ENCODE assay signal across 8 cellular contexts in the genomic region with DNA sequence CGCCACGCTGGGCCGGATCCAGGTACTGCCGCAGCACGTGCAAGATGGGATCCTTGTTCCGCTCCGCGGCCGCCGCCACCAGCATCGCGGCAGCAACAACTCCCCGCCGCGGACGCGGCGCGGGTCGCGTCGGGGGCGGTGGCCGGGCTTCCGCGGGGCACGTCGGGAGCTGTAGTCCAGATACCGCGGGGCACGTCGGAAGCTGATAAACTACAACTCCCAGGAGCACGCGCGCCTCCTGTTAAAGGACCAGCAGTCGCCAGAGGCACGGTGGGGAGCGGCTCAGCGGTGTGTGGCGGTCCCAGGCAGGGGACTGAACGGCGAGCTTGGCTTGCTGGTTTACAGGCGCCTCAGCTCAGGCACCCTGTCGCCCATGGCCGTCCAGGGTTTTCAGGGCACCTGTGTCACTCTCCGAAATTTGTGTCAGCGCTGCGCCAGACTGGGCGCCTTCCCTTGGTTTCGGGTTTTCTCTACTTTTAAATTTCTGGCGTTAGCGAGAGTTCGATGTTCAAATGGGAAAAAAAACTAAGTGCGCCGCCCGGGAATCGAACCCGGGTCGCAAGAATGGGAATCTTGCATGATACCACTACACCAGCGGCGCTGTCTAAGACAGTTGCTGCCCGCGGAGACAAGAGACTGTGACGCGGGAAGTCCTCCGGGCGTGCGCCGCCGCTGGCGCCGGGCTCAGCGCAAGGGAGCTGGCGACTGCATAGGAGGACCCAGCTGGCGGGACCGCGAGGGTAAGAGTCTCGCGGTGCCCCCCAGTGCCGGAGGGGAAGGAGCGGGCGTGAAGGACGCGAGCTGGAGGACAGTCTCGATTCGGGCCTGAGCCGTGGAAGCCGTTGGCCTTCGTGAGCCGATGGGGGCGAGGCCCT. TPM values are rescaled to one million over a fixed set of nuclear protein-coding genes. Genes with fewer than 3 reads are reported as not detected.
DNase-seq lines count a peak whose midpoint lies in the region; ATAC-seq and TF ChIP-seq lines count a peak whose summit lies in the region.

Gene METTL26 (minus strand): TSS at position 100 of the 875 bp plus-strand sequence. CDS start 15 bp downstream, at position 85.

- no peaks in the 10 kb centered on the region for H3K27me3 ChIP-seq in upper lobe of right lung

- ATAC-seq in HG02884 (IDR thresholded peaks at IDR 0.05; ENCODE audit: unreplicated experiment) (peak; percentile 56), left cardiac atrium (peak; percentile 89 to 90), upper lobe of right lung (peak; percentile 88)

- H3K4me3 Mint-ChIP-seq in progenitor cell of endocrine pancreas (ENCODE audit: low read depth), result peak within 1 kb of the TSS; percentile 89

- H3K27me3 Mint-ChIP-seq in progenitor cell of endocrine pancreas, result no peaks in the 10 kb centered on the region

- in situ Hi-C loops in GM13977 (cut with MboI; ENCODE audit: low pct_unique_long_range_greater_than_20kb, low sequenced_read_pairs, unreplicated experiment), result no loop called here

- no peaks in the 10 kb centered on the region for H3K9me3 Mint-ChIP-seq in progenitor cell of endocrine pancreas (ENCODE audit: low read depth)

- DNase-seq in GM13977 (ENCODE audit: low spot score), result peak; percentile 99
- DNase-seq in NCI-H1694 (lab: John Stamatoyannopoulos, UW), result peak; percentile 82
- peak; percentile 89 for DNase-seq in amniotic epithelial cell (ENCODE audit: low read depth)
- DNase-seq in left cardiac atrium, result peak; percentile 98
- peak; percentile 87 for DNase-seq in progenitor cell of endocrine pancreas (ENCODE audit: low spot score, unreplicated experiment)
- DNase-seq in upper lobe of right lung, result peak; percentile 98

- no peak for TF ChIP-seq CTCF in GM13977 (IDR thresholded peaks at IDR 0.05; ENCODE audit: extremely low read depth, insufficient read depth, missing control alignments)
- TF ChIP-seq CTCF in progenitor cell of endocrine pancreas (IDR thresholded peaks at IDR 0.05; ENCODE audit: unreplicated experiment), result peak; percentile 27
- TF ChIP-seq CTCF in upper lobe of right lung (IDR thresholded peaks at IDR 0.05), result no peak

- peaks cover 7% of the 10 kb centered on the region for H3K4me1 ChIP-seq in upper lobe of right lung

- intact Hi-C loops in T-helper 1 cell treated with Interleukin-12 subunit alpha and Interleukin-12 subunit beta and Interleukin-4 antibody, amounts not matched to agents 30 ng/mL and 1 ng/mL, for 36 hours (cut with micrococcal nuclease), result loop anchor here (1.0 kb wide), 7 partner anchors 13 to 266 kb away; partner anchors contain the start of genes CAPN15, MRPL28, RHOT2 and WDR90
- intact Hi-C loops in left cardiac atrium (cut with DNase I) (loop anchor here in 1 of 2 donors (5.0 kb wide), 1 partner anchor 44 kb away; the partner anchor contains the start of gene RAB40C), upper lobe of right lung (cut with DNase I) (no loop called here)

- peak within 1 kb of the TSS; percentile 93 for H3K4me3 ChIP-seq in upper lobe of right lung

- peaks cover 10% of the 10 kb centered on the region for H3K4me1 Mint-ChIP-seq in progenitor cell of endocrine pancreas (ENCODE audit: low read depth)

- peak within 1 kb of the TSS; percentile 93 for H3K27ac ChIP-seq in upper lobe of right lung

- no peaks in the 10 kb centered on the region for H3K36me3 ChIP-seq in upper lobe of right lung

- peaks cover 2% of the 10 kb centered on the region for H3K36me3 Mint-ChIP-seq in progenitor cell of endocrine pancreas (ENCODE audit: insufficient read depth)

- peak within 1 kb of the TSS; percentile 100 for H3K27ac Mint-ChIP-seq in progenitor cell of endocrine pancreas

- no peaks in the 10 kb centered on the region for H3K9me3 ChIP-seq in upper lobe of right lung

RNA-seq across cellular contexts. Expression of gene METTL26, which starts in this region (rescaled TPM):
- 79.2 and 85.0 TPM in 2 replicates for total RNA-seq in T-helper 1 cell treated with Interleukin-12 subunit alpha and Interleukin-12 subunit beta and Interleukin-4 antibody, amounts not matched to agents 30 ng/mL and 1 ng/mL, for 36 hours
- total RNA-seq in left cardiac atrium, result 10 to 100 TPM; 42.8 to 61.8 TPM
- total RNA-seq in progenitor cell of endocrine pancreas, result 59.3 and 64.0 TPM in 2 replicates
- 53.5 TPM for total RNA-seq in upper lobe of right lung

Comparison
In these comparisons a context has a peak if more than half of its experiments do, and no peak if none do; other contexts are left out.
1. Peak in every context shown above with its lines: DNase-seq, ATAC-seq, H3K4me3 ChIP-seq and H3K27ac ChIP-seq.